8 cellular contexts compared by ENCODE assay signal in genomic region chr7:50449881-50450690, GRCh38. TPM values are rescaled to one million over a fixed set of nuclear protein-coding genes. Genes with fewer than 3 reads are reported as not detected.
DNase-seq lines count a peak whose midpoint lies in the region; ATAC-seq and TF ChIP-seq lines count a peak whose summit lies in the region.

Gene FIGNL1, minus strand, starts transcription at chr7:50450350. Its CDS starts 3,063 bp downstream, at chr7:50447287.

- peaks cover 26% of the 10 kb centered on the region for H3K36me3 Mint-ChIP-seq in activated naive CD4-positive, alpha-beta T cell treated with anti-CD3 and anti-CD28 coated beads for 36 hours (ENCODE audit: low read depth)

- H3K4me1 ChIP-seq in MM.1S (ENCODE audit: low read length) = peaks cover 7% of the 10 kb centered on the region; the same call in 1 of the 2 replicates

- intact Hi-C loops in activated naive CD4-positive, alpha-beta T cell treated with anti-CD3 and anti-CD28 coated beads for 36 hours (cut with micrococcal nuclease) = loop anchor here (1.0 to 5.0 kb wide), 15 partner anchors 53 to 673 kb away; no protein-coding TSS in a partner anchor

- no peaks in the 10 kb centered on the region for H3K9me2 ChIP-seq in MM.1S (replicated peaks; ENCODE audit: insufficient read depth, low read length)

- H3K36me3 ChIP-seq in MM.1S (replicated peaks; ENCODE audit: insufficient read depth, low read length) = peaks cover 10% of the 10 kb centered on the region; the same call in 1 of the 2 replicates

- DNase-seq in GM03348 (ENCODE audit: low spot score) = peak; percentile 94
- DNase-seq in HCEC 1CT = peak; percentile 71
- peak; percentile 91 for DNase-seq in MM.1S
- peak; percentile 83 for DNase-seq in SK-N-DZ (ENCODE audit: low spot score)
- peak; percentile 86 for DNase-seq in activated naive CD4-positive, alpha-beta T cell treated with anti-CD3 and anti-CD28 coated beads for 36 hours
- peak; percentile 83 for DNase-seq in germinal center (ENCODE audit: low spot score)
- no peak for DNase-seq in omental fat pad (ENCODE audit: low spot score)

- peak within 1 kb of the TSS; percentile 96 for H3K4me2 ChIP-seq in MM.1S (ENCODE audit: low read depth, low read length)

- no peaks in the 10 kb centered on the region for H3K27me3 ChIP-seq in MM.1S (replicated peaks; ENCODE audit: insufficient read depth, low read length)

- no peaks in the 10 kb centered on the region for H3K9me3 ChIP-seq in MM.1S (replicated peaks; ENCODE audit: insufficient read depth, low read length)

- no peaks in the 10 kb centered on the region for H4K20me1 ChIP-seq in MM.1S (ENCODE audit: insufficient read depth, low read length)

- H3K27ac Mint-ChIP-seq in activated naive CD4-positive, alpha-beta T cell treated with anti-CD3 and anti-CD28 coated beads for 36 hours = peak within 1 kb of the TSS; percentile 91

- H3K79me2 ChIP-seq in MM.1S (ENCODE audit: low read length) = peaks cover 43% of the 10 kb centered on the region

- H3F3A ChIP-seq in MM.1S (ENCODE audit: insufficient read depth, low read length) = peaks cover 6% of the 10 kb centered on the region

- peak within 1 kb of the TSS; percentile 91 for H3K4me3 ChIP-seq in MM.1S (ENCODE audit: low read length)

- peak within 1 kb of the TSS; percentile 100 for H2AFZ ChIP-seq in MM.1S (ENCODE audit: low read length)

- ATAC-seq in omental fat pad (ENCODE audit: low FRiP score) = peak; percentile 88

- TF ChIP-seq CTCF in MM.1S (IDR thresholded peaks at IDR 0.05; ENCODE audit: low read length) = no peak
- no peak for TF ChIP-seq CTCF in omental fat pad (IDR thresholded peaks at IDR 0.05)

- no peaks in the 10 kb centered on the region for H3K9me3 Mint-ChIP-seq in activated naive CD4-positive, alpha-beta T cell treated with anti-CD3 and anti-CD28 coated beads for 36 hours

- CTCF ChIA-PET in activated naive CD4-positive, alpha-beta T cell treated with anti-CD3 and anti-CD28 coated beads for 36 hours (lab: Charles Lee) = interaction anchor here (0.5 to 2.1 kb wide), 6 partner anchors 52 to 307 kb away, joined by 3 to 4 read pairs (median 4); no protein-coding TSS in a partner anchor

- peak within 1 kb of the TSS; percentile 68; the same call in 1 of the 2 replicates for H3K27ac ChIP-seq in MM.1S (ENCODE audit: low read length)
- peak within 1 kb of the TSS; percentile 14 for H3K27ac ChIP-seq in temporal lobe (ENCODE audit: low read depth, low read length)

- no peaks in the 10 kb centered on the region for H3K27me3 Mint-ChIP-seq in activated naive CD4-positive, alpha-beta T cell treated with anti-CD3 and anti-CD28 coated beads for 36 hours (ENCODE audit: low read depth)

- H3K9ac ChIP-seq in MM.1S (ENCODE audit: low read length) = peak within 1 kb of the TSS; percentile 91

- H3K4me1 Mint-ChIP-seq in activated naive CD4-positive, alpha-beta T cell treated with anti-CD3 and anti-CD28 coated beads for 36 hours (ENCODE audit: low read depth) = peaks cover 44% of the 10 kb centered on the region

- H3K4me3 Mint-ChIP-seq in activated naive CD4-positive, alpha-beta T cell treated with anti-CD3 and anti-CD28 coated beads for 36 hours = peak within 1 kb of the TSS; percentile 94

RNA-seq across cellular contexts. Expression of gene FIGNL1, which starts in this region (rescaled TPM):
- polyA plus RNA-seq in SK-N-DZ (2014; cell fraction: cytosol; rRNA removed) = 45.8 and 50.9 TPM in 2 replicates
- polyA plus RNA-seq in SK-N-DZ (2014; cell fraction: nucleus; rRNA removed) = 49.9 and 57.5 TPM in 2 replicates
- total RNA-seq in activated naive CD4-positive, alpha-beta T cell treated with anti-CD3 and anti-CD28 coated beads for 36 hours = 10 to 100 TPM; 43.7 to 44.4 TPM
- total RNA-seq in omental fat pad = 10 to 100 TPM in 1 of 4 donors, 1 to 10 TPM in 3; 6.5 to 16.1 (median 7.5) TPM
- total RNA-seq in temporal lobe = 40.8 TPM
